Comparison of ENCODE assay signal across 9 cellular contexts in genomic region chr3:33144433-33144832, GRCh38. TPM values are rescaled to one million over a fixed set of nuclear protein-coding genes. Genes with fewer than 3 reads are reported as not detected.
DNase-seq lines count a peak whose midpoint lies in the region; ATAC-seq, FAIRE-seq and TF ChIP-seq lines count a peak whose summit lies in the region.
"Had no signal": no experiment of that assay in that cellular context is flagged by ENCODE, and none has a peak within 500 bp of the region (broad histone marks: within the 10 kb centered on the region; RNA-seq: fewer than 3 reads in every experiment).

No MANE protein-coding gene starts in this region.

- CTCF ChIA-PET in A549 (lab: Yijun Ruan, JAX): interaction anchor here (0.6 to 4.8 kb wide), 6 partner anchors 13 to 134 kb away, joined by 3 to 35 read pairs (median 3); no protein-coding TSS in a partner anchor

- 22% methylated on average over 1 of the region's 1 CpG for WGBS in A549 (ENCODE audit: missing lambda C conversion rate)
- 25% methylated on average over 1 of the region's 1 CpG for WGBS in hepatocyte (ENCODE audit: low lambda C conversion rate, missing lambda C conversion rate)
- 33 to 67% methylated on average over 1 of the region's 1 CpG for WGBS in tibial nerve, 2 donors

- H3K79me2 ChIP-seq in hepatocyte: no peaks in the 10 kb centered on the region

- POLR2A ChIA-PET in A549 (lab: Yijun Ruan, JAX): no interaction called here

- H3K4me2 ChIP-seq in A549: no peak overlapping the region
- H3K4me2 ChIP-seq in hepatocyte: no peak overlapping the region

- TF ChIP-seq POLR2A in A549 (IDR thresholded peaks at IDR 0.05; ENCODE audit: low read length): no peak
- no peak for TF ChIP-seq POLR2A in tibial nerve (IDR thresholded peaks at IDR 0.05)

- H3K36me3 ChIP-seq in hepatocyte (replicated peaks; ENCODE audit: insufficient read depth, low read depth) (no peaks in the 10 kb centered on the region), tibial nerve (peaks cover 0 to 52% (median 4%) of the 10 kb centered on the region in 3 donors)

- H3K9me2 ChIP-seq in hepatocyte (replicated peaks; ENCODE audit: insufficient read depth): no peaks in the 10 kb centered on the region

- no peaks in the 10 kb centered on the region for H4K20me1 ChIP-seq in hepatocyte (ENCODE audit: insufficient read depth, poor library complexity, severe bottlenecking)

- H3K9me3 ChIP-seq in A549 (no peaks in the 10 kb centered on the region), hepatocyte (ENCODE audit: low read depth) (no peaks in the 10 kb centered on the region), tibial nerve (no peaks in the 10 kb centered on the region)

- TF ChIP-seq EP300 in A549 (IDR thresholded peaks at IDR 0.05) (no peak), tibial nerve (IDR thresholded peaks at IDR 0.05) (no peak)

- TF ChIP-seq CTCF in A549 (IDR thresholded peaks at IDR 0.05) (peak; percentile 52), GM20000 (IDR thresholded peaks at IDR 0.05; ENCODE audit: extremely low read depth, missing control alignments) (peak; percentile 32), hepatocyte (IDR thresholded peaks at IDR 0.05; ENCODE audit: poor library complexity) (peak; percentile 11), tibial nerve (IDR thresholded peaks at IDR 0.05) (peak in 1 of 5 experiments; percentile 18)

- FAIRE-seq in A549 (lab: Jason Lieb, UNC): no peak

- no peak overlapping the region for H3K4me3 ChIP-seq in A549
- no peak overlapping the region for H3K4me3 ChIP-seq in hepatocyte
- H3K4me3 ChIP-seq in tibial nerve: no peak overlapping the region

- DNase-seq in A549 (ENCODE audit: low read depth in 1 of 2, low spot score in 1 of 2) (peak; percentile 27 to 49), GM20000 (ENCODE audit: low spot score) (peak; percentile 32), hepatocyte (ENCODE audit: low spot score) (no peak), tibial nerve (ENCODE audit: low spot score in 2 of 2) (no peak)
- DNase-seq in activated CD4-positive, alpha-beta T cell treated with anti-CD3 and anti-CD28 coated beads for 4 hours: peak; percentile 9 to 14

- no peak overlapping the region for H2AFZ ChIP-seq in hepatocyte

- H3K27me3 ChIP-seq in hepatocyte: no peaks in the 10 kb centered on the region
- H3K27me3 ChIP-seq in tibial nerve: no peaks in the 10 kb centered on the region

- ATAC-seq in A549 (peak; percentile 15 to 69; a peak in 3 of 6 replicates), GM21447 (IDR thresholded peaks at IDR 0.05; ENCODE audit: unreplicated experiment) (no peak), HG03378 (IDR thresholded peaks at IDR 0.05; ENCODE audit: unreplicated experiment) (no peak), GM19397 (IDR thresholded peaks at IDR 0.05; ENCODE audit: unreplicated experiment) (no peak)

- TF ChIP-seq RAD21 in A549 (conservative IDR thresholded peaks at IDR 0.05 in 1 of 2, IDR thresholded peaks at IDR 0.05 in 1 of 2): peak in 1 of 2 experiments; percentile 22; a peak in 1 of 5 replicates

- H3K4me1 ChIP-seq in A549 (no peaks in the 10 kb centered on the region), hepatocyte (ENCODE audit: insufficient read depth) (peaks cover 4% of the 10 kb centered on the region), tibial nerve (peaks cover 0 to 49% (median 2%) of the 10 kb centered on the region in 4 donors)

- H3K27ac ChIP-seq in A549: no peak overlapping the region
- H3K27ac ChIP-seq in hepatocyte: no peak overlapping the region
- no peak overlapping the region for H3K27ac ChIP-seq in tibial nerve
- H3K27ac ChIP-seq: HL-60 had no signal

TF ChIP-seq in A549, 52 proteins besides CTCF, POLR2A, EP300 and RAD21:
- TF ChIP-seq SMC3 (IDR thresholded peaks at IDR 0.05): 0 out of 3 replicates have a peak, but pooled peaks have one; percentile 8
- no peak for TF ChIP-seq BCL3 (IDR thresholded peaks at IDR 0.05)

RNA-seq across cellular contexts. Expression of gene CRTAP, which starts 30.6 kb away (rescaled TPM):
- polyA plus RNA-seq in A549 (2011; rRNA removed) (355 and 384 TPM in 2 replicates), A549 (2017; fragmentation: RNase III; extraction: RNeasy Plus Mini Kit Qiagen cat#74134 plus additional on column Dnase treatment) (173 to 185 TPM (median 181 TPM) in 3 replicates), hepatocyte (125 and 127 TPM in 2 replicates)
- polyA plus RNA-seq in A549 (2012; cell fraction: cytosol; rRNA removed): 141 and 207 TPM in 2 replicates
- polyA plus RNA-seq in A549 (2012; cell fraction: nucleus; rRNA removed): 73.1 and 74.0 TPM in 2 replicates
- polyA minus RNA-seq in A549 (2011; rRNA and poly(A)+ RNA removed): 135 and 148 TPM in 2 replicates
- total RNA-seq in hepatocyte (178 and 201 TPM in 2 replicates), tibial nerve (100 to 1,000 TPM; 180 to 394 (median 315) TPM)

RNA-seq across cellular contexts. Expression of gene GLB1, which starts 47.5 kb away (rescaled TPM):
- polyA plus RNA-seq in A549 (2011; rRNA removed) (90.4 and 101 TPM in 2 replicates), A549 (2017; fragmentation: RNase III; extraction: RNeasy Plus Mini Kit Qiagen cat#74134 plus additional on column Dnase treatment) (44.3 to 53.3 TPM (median 51.7 TPM) in 3 replicates), hepatocyte (163 and 176 TPM in 2 replicates)
- 33.7 and 43.9 TPM in 2 replicates for polyA plus RNA-seq in A549 (2012; cell fraction: cytosol; rRNA removed)
- polyA plus RNA-seq in A549 (2012; cell fraction: nucleus; rRNA removed): 64.9 and 83.8 TPM in 2 replicates
- 71.1 and 74.4 TPM in 2 replicates for polyA minus RNA-seq in A549 (2011; rRNA and poly(A)+ RNA removed)
- total RNA-seq in hepatocyte (174 and 251 TPM in 2 replicates), tibial nerve (10 to 100 TPM; 26.0 to 79.2 (median 56.5) TPM)

RNA-seq across cellular contexts. Expression of gene TMPPE, which starts 47.5 kb away (rescaled TPM):
- polyA plus RNA-seq in A549 (2011; rRNA removed) (2.4 and 2.5 TPM in 2 replicates), A549 (2017; fragmentation: RNase III; extraction: RNeasy Plus Mini Kit Qiagen cat#74134 plus additional on column Dnase treatment) (1.0 to 1.3 TPM (median 1.1 TPM) in 3 replicates), hepatocyte (1.1 and 1.4 TPM in 2 replicates)
- polyA plus RNA-seq in A549 (2012; cell fraction: cytosol; rRNA removed): 1.4 and 1.6 TPM in 2 replicates
- 2.2 and 2.9 TPM in 2 replicates for polyA plus RNA-seq in A549 (2012; cell fraction: nucleus; rRNA removed)
- 9.3 and 11.3 TPM in 2 replicates for polyA minus RNA-seq in A549 (2011; rRNA and poly(A)+ RNA removed)
- total RNA-seq in hepatocyte (3.3 and 3.7 TPM in 2 replicates), tibial nerve (1 to 10 TPM; 6.3 to 6.9 (median 6.6) TPM)

Comparison
In these comparisons a context has a peak if more than half of its experiments do, and no peak if none do; other contexts are left out.
1. ATAC-seq: peak in A549 (2 of 2); none in GM21447 (single experiment), HG03378 (single experiment) and GM19397 (single experiment).
2. DNase-seq: peak in A549 (2 of 2), GM20000 (single experiment) and activated CD4-positive, alpha-beta T cell treated with anti-CD3 and anti-CD28 coated beads for 4 hours (2 of 2); none in hepatocyte (single experiment) and tibial nerve (0 of 2).